24 cellular contexts compared by ENCODE assay signal in the genomic region with DNA sequence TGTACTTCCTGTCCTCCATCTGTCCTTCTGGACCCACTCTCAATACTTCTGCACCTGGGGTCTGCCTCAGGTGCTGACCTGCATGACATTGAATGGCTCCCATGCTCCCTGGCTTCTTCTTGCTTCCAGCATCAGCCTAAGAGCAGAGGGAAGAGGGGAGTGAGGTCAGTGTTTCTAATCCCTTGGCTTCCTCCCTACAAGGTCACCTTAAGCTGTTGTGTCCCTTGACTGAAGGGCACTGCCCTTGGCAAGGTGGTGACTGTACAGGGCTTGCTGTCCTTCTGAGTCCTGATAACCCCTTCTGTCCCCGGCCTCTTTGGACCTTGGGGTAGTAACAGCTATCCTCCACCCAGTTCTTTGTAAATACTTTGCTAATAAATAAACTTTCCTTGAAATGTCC.
"Had no signal": no experiment of that assay in that cellular context is flagged by ENCODE, and none has a peak within 500 bp of the region (broad histone marks: within the 10 kb centered on the region; RNA-seq: fewer than 3 reads in every experiment).

No MANE protein-coding gene starts in this region.

- H3K27me3 Mint-ChIP-seq: activated naive CD4-positive, alpha-beta T cell treated with anti-CD3 and anti-CD28 coated beads, Interleukin-2, amount 50 U/mL, for 24 hours; activated T-cell treated with anti-CD3 and anti-CD28 coated beads, Interleukin-2, amount 50 U/mL, for 24 hours; central memory CD8-positive, alpha-beta T cell; T-cell had no signal

- H3K4me3 Mint-ChIP-seq: activated CD8-positive, alpha-beta memory T cell treated with anti-CD3 and anti-CD28 coated beads, Interleukin-2, amount 10 ng/mL, durations not matched to agents 7 days and 5 days; activated naive CD4-positive, alpha-beta T cell treated with anti-CD3 and anti-CD28 coated beads, Interleukin-2, amount 50 U/mL, for 24 hours; activated T-cell treated with anti-CD3 and anti-CD28 coated beads, Interleukin-2, amount 50 U/mL, for 24 hours; activated T-helper 1 cell treated with anti-CD3 and anti-CD28 coated beads, Interleukin-12 subunit alpha, Interleukin-12 subunit beta, Interleukin-2, Interleukin-4 antibody, amounts not matched to agents 30 ng/mL and 10 ng/mL and 1 ng/mL, durations not matched to agents 14 hours and 24 hours and 36 hours; brain; central memory CD8-positive, alpha-beta T cell; T-cell had no signal

- H3K9me3 Mint-ChIP-seq: activated naive CD4-positive, alpha-beta T cell treated with anti-CD3 and anti-CD28 coated beads, Interleukin-2, amount 50 U/mL, for 24 hours; activated T-cell treated with anti-CD3 and anti-CD28 coated beads, Interleukin-2, amount 50 U/mL, for 24 hours; activated T-helper 1 cell treated with anti-CD3 and anti-CD28 coated beads, Interleukin-12 subunit alpha, Interleukin-12 subunit beta, Interleukin-2, Interleukin-4 antibody, amounts not matched to agents 30 ng/mL and 10 ng/mL and 1 ng/mL, durations not matched to agents 14 hours and 24 hours and 36 hours; central memory CD8-positive, alpha-beta T cell; T-cell had no signal

- H3K4me1 Mint-ChIP-seq: brain had no signal

- H3K27ac Mint-ChIP-seq: activated CD8-positive, alpha-beta memory T cell treated with anti-CD3 and anti-CD28 coated beads, Interleukin-2, amount 10 ng/mL, durations not matched to agents 7 days and 5 days; activated naive CD4-positive, alpha-beta T cell treated with anti-CD3 and anti-CD28 coated beads, Interleukin-2, amount 50 U/mL, for 24 hours; activated T-cell treated with anti-CD3 and anti-CD28 coated beads, Interleukin-2, amount 50 U/mL, for 24 hours; activated T-helper 1 cell treated with anti-CD3 and anti-CD28 coated beads, Interleukin-12 subunit alpha, Interleukin-12 subunit beta, Interleukin-2, Interleukin-4 antibody, amounts not matched to agents 30 ng/mL and 10 ng/mL and 1 ng/mL, durations not matched to agents 14 hours and 24 hours and 36 hours; brain; T-cell had no signal

- DNase-seq: activated CD4-positive, alpha-beta T cell treated with anti-CD3 and anti-CD28 coated beads for 4 hours; activated CD4-positive, alpha-beta T cell treated with anti-CD3 and anti-CD28 coated beads, Interleukin-2, amount 50 U/mL, for 48 hours; activated CD8-positive, alpha-beta memory T cell treated with anti-CD3 and anti-CD28 coated beads, Interleukin-2, amount 10 ng/mL, durations not matched to agents 7 days and 5 days; activated effector memory CD4-positive, alpha-beta T cell treated with Interleukin-2 at 50 U/mL for 16 hours; activated naive CD4-positive, alpha-beta T cell; activated T-cell treated with anti-CD3 and anti-CD28 coated beads, Interleukin-2, amount 50 U/mL, for 24 hours; amniotic stem cell; MM.1S; NCI-H1105; NCI-H1436 treated with DMSO at 0.1 percent for 48 hours; NCI-H187; NCI-H2081; NCI-H510A treated with DMSO at 0.1 percent for 48 hours; NCI-H69; NK-92 treated with Interleukin-12 subunit alpha and Interleukin-12 subunit beta, amount 100 ng/mL, for 24 hours; OCI-M1; RPMI8226; T-cell; WERI-Rb-1 had no signal

- H3K36me3 ChIP-seq: WERI-Rb-1 had no signal

- H3K36me3 Mint-ChIP-seq: activated naive CD4-positive, alpha-beta T cell treated with anti-CD3 and anti-CD28 coated beads, Interleukin-2, amount 50 U/mL, for 24 hours; brain had no signal

- H3K27ac ChIP-seq: SK-N-MC, WERI-Rb-1 had no signal

- H3K4me3 ChIP-seq: SK-N-MC had no signal
